In the genomic region with DNA sequence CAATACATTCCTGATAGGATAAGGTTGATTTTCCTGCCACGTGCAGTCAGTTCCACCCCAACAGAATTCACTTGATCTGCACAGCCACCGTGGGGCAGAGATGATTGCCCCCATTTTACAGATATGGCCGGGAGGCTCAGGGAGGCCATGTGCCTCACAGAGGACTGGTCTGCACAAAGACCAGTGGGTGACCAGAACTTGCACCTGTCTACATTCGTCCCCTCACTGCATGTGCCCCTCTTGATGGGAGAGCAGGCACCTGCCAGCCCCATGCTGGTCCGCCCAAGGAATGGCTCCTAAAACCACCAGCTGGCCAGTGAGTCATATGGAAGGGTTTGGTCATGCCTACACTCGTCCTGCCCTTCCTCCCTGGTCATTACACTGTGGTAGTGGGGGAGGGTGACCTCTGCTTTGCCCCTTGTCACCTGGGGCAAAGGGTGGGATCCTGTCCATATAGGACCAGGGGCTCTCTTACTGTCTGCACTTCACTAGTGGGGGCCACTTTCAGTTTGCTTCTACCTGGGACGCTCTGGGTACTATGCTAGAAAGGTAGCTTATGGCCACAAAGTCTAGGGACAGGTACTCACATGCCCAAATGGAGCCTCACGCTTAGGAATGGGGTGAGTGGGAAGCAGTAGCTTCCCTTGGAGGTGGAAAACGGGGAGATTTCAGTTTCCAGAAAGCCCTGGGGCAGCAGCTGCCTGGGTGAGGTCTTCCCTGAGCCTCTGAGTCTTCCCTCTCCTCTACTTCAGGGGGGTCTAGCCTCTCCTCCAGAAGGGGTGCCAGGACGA, we compare ENCODE assay signal across 17 cellular contexts. TPM values are rescaled to one million over a fixed set of nuclear protein-coding genes. Genes with fewer than 3 reads are reported as not detected.
A peak's percentile ranks its signal among the peaks of the same experiment; 100 is the strongest.
DNase-seq lines count a peak whose midpoint lies in the region; ATAC-seq, FAIRE-seq and TF ChIP-seq lines count a peak whose summit lies in the region.
"Had no signal": no experiment of that assay in that cellular context is flagged by ENCODE, and none has a peak within 500 bp of the region (broad histone marks: within the 10 kb centered on the region; RNA-seq: fewer than 3 reads in every experiment).

No MANE protein-coding gene starts in this region.

- H3K27me3 ChIP-seq in H1 (replicated peaks in 1 of 4; ENCODE audit: control insufficient read depth in 3 of 4, extremely low read depth in 1 of 4, insufficient read depth in 3 of 4, low read length in 3 of 4), result 0 out of 7 replicates have a peak, but pooled peaks cover 0 to 3% (median 0%) of the 10 kb centered on the region in 4 experiments
- H3K27me3 ChIP-seq: adrenal gland, BLaER1, right atrium auricular region had no signal

- H3K36me3 Mint-ChIP-seq in activated naive CD4-positive, alpha-beta T cell treated with anti-CD3 and anti-CD28 coated beads, Interleukin-2, amount 10 ng/mL, durations not matched to agents 7 days and 5 days, result peaks cover 59% of the 10 kb centered on the region
- H3K36me3 Mint-ChIP-seq in stimulated activated effector memory CD8-positive, alpha-beta T cell treated with anti-CD3 and anti-CD28 coated beads, Interleukin-12 subunit alpha, Interleukin-12 subunit beta, amount 100 ng/mL, for 72 hours, result peaks cover 58% of the 10 kb centered on the region
- H3K36me3 Mint-ChIP-seq in chondrocyte (ENCODE audit: low read depth), result peaks cover 2% of the 10 kb centered on the region

- no peak overlapping the region; the same call in 1 of the 2 replicates for H4K8ac ChIP-seq in H1 (ENCODE audit: extremely low read depth, insufficient read depth, low read length)

- no peak for TF ChIP-seq RAD21 in H1 (IDR thresholded peaks at IDR 0.05 in 1 of 2, conservative IDR thresholded peaks at IDR 0.05 in 1 of 2; ENCODE audit: low read depth in 2 of 2, low read length in 2 of 2)

- H2BK120ac ChIP-seq in H1 (replicated peaks; ENCODE audit: low read depth, low read length), result no peak overlapping the region

- TF ChIP-seq EP300 in H1 (IDR thresholded peaks at IDR 0.05; ENCODE audit: borderline replicate concordance in 1 of 2, low read depth in 2 of 2, low read length in 2 of 2), result no peak

- no peak for DNase-seq in activated naive CD4-positive, alpha-beta T cell treated with anti-CD3 and anti-CD28 coated beads, Interleukin-2, amount 10 ng/mL, durations not matched to agents 7 days and 5 days
- no peak for DNase-seq in activated naive CD4-positive, alpha-beta T cell (lab: John Stamatoyannopoulos, UW)
- DNase-seq in M059J (ENCODE audit: low read depth) (peak; percentile 58), H1 (ENCODE audit: low read depth in 1 of 2, low spot score in 2 of 2) (no peak), GM10248 (ENCODE audit: extremely low spot score) (no peak), lower leg skin (ENCODE audit: low spot score in 2 of 2) (no peak), chondrocyte (ENCODE audit: low spot score) (no peak)
- no peak for DNase-seq in stimulated activated effector memory CD8-positive, alpha-beta T cell treated with anti-CD3 and anti-CD28 coated beads, Interleukin-12 subunit alpha, Interleukin-12 subunit beta, amount 100 ng/mL, for 72 hours (ENCODE audit: low spot score in 2 of 2)
- DNase-seq: adrenal gland, dermis blood vessel endothelial cell, islet precursor cell, Kasumi-1, substantia nigra had no signal

- CTCF ChIA-PET in activated naive CD4-positive, alpha-beta T cell treated with anti-CD3 and anti-CD28 coated beads, Interleukin-2, amount 10 ng/mL, durations not matched to agents 7 days and 5 days (lab: Charles Lee), result interaction anchor here (0.7 to 0.9 kb wide), 2 partner anchors 11 to 12 kb away, joined by 3 read pairs; no protein-coding TSS in a partner anchor
- CTCF ChIA-PET in H1 (lab: Charles Lee; ENCODE audit: partially characterized antibody) (interaction anchor here (0.6 to 11.2 kb wide), 4 partner anchors 9 to 298 kb away, joined by 3 to 141 read pairs (median 3); partner anchors contain the start of gene RRM2), GM10248 (lab: Yijun Ruan, JAX) (interaction anchor here (1.6 to 5.7 kb wide), 2 partner anchors 12 to 298 kb away, joined by 4 to 31 read pairs; no protein-coding TSS in a partner anchor)

- H3K56ac ChIP-seq in H1 (replicated peaks; ENCODE audit: insufficient read length, low read depth, low read length), result no peak overlapping the region

- H3K14ac ChIP-seq in H1 (ENCODE audit: insufficient read length), result no peak overlapping the region

- TF ChIP-seq CTCF in H1 (IDR thresholded peaks at IDR 0.05; ENCODE audit: control extremely low read depth in 1 of 3, insufficient read depth in 1 of 3, low read depth in 1 of 3, low read length in 3 of 3) (no peak), GM10248 (IDR thresholded peaks at IDR 0.05; ENCODE audit: control extremely low read depth, extremely low read depth, low read depth, missing control alignments) (no peak), lower leg skin (IDR thresholded peaks at IDR 0.05) (no peak), chondrocyte (IDR thresholded peaks at IDR 0.05) (no peak)

- H3K27ac ChIP-seq in H1 (ENCODE audit: low read depth, low read length), result no peak overlapping the region
- H3K27ac ChIP-seq: adrenal gland, BLaER1, gastroesophageal sphincter, right atrium auricular region had no signal

- 80% methylated on average over 9 of the region's 10 CpGs; no CpG with 5 or more reads in 1 of the 2 experiments for WGBS in H1 (ENCODE audit: extremely low coverage in 1 of 2, insufficient coverage in 1 of 2, insufficient read length in 1 of 2, insufficient replicate concordance in 2 of 2, low coverage in 1 of 2, low lambda C conversion rate in 2 of 2, missing lambda C conversion rate in 1 of 2), 2 experiments
- WGBS in lower leg skin, 2 donors, result 86 to 88% methylated on average over 10 of the region's 10 CpGs

- H4K20me1 ChIP-seq in H1 (replicated peaks in 1 of 2; ENCODE audit: control insufficient read depth in 1 of 2, insufficient read depth in 2 of 2, low read length in 2 of 2), result peaks cover 9 to 10% of the 10 kb centered on the region in 2 experiments

- no peaks in the 10 kb centered on the region for H3K9me3 Mint-ChIP-seq in activated naive CD4-positive, alpha-beta T cell treated with anti-CD3 and anti-CD28 coated beads, Interleukin-2, amount 10 ng/mL, durations not matched to agents 7 days and 5 days
- H3K9me3 Mint-ChIP-seq in stimulated activated effector memory CD8-positive, alpha-beta T cell treated with anti-CD3 and anti-CD28 coated beads, Interleukin-12 subunit alpha, Interleukin-12 subunit beta, amount 100 ng/mL, for 72 hours, result no peaks in the 10 kb centered on the region
- no peaks in the 10 kb centered on the region for H3K9me3 Mint-ChIP-seq in chondrocyte (ENCODE audit: low read depth)
- H3K9me3 Mint-ChIP-seq: T-helper 1 cell treated with Interleukin-12 subunit alpha and Interleukin-12 subunit beta and Interleukin-4 antibody, amounts not matched to agents 30 μg/mL and 1 μg/mL, for 36 hours had no signal

- H3K27me3 Mint-ChIP-seq in activated naive CD4-positive, alpha-beta T cell treated with anti-CD3 and anti-CD28 coated beads, Interleukin-2, amount 10 ng/mL, durations not matched to agents 7 days and 5 days, result no peaks in the 10 kb centered on the region
- no peaks in the 10 kb centered on the region for H3K27me3 Mint-ChIP-seq in chondrocyte (ENCODE audit: low read depth)

- H2AK5ac ChIP-seq in H1 (ENCODE audit: low read depth, low read length), result no peak overlapping the region

- POLR2A ChIA-PET in H1 (lab: Charles Lee; ENCODE audit: partially characterized antibody), result interaction anchor here (0.6 to 8.5 kb wide), 6 partner anchors 12 to 313 kb away, joined by 3 to 87 read pairs (median 4); partner anchors contain the start of gene RRM2
- POLR2A ChIA-PET in GM10248 (lab: Yijun Ruan, JAX), result no interaction called here

- H2BK15ac ChIP-seq in H1 (ENCODE audit: low read length), result no peak overlapping the region

- peaks cover 56% of the 10 kb centered on the region for H3K4me1 Mint-ChIP-seq in activated naive CD4-positive, alpha-beta T cell treated with anti-CD3 and anti-CD28 coated beads, Interleukin-2, amount 10 ng/mL, durations not matched to agents 7 days and 5 days
- peaks cover 18% of the 10 kb centered on the region for H3K4me1 Mint-ChIP-seq in stimulated activated effector memory CD8-positive, alpha-beta T cell treated with anti-CD3 and anti-CD28 coated beads, Interleukin-12 subunit alpha, Interleukin-12 subunit beta, amount 100 ng/mL, for 72 hours
- H3K4me1 Mint-ChIP-seq in chondrocyte (ENCODE audit: low read depth), result no peaks in the 10 kb centered on the region

- H2AFZ ChIP-seq in H1 (ENCODE audit: low read length), result no peak overlapping the region

- H3K18ac ChIP-seq in H1 (ENCODE audit: extremely low read depth, low read length), result no peak overlapping the region; the same call in 1 of the 2 replicates

- no peaks in the 10 kb centered on the region; a peak in 1 of 4 replicates for H3K79me2 ChIP-seq in H1 (ENCODE audit: control insufficient read depth in 1 of 2, insufficient read depth in 2 of 2, low read length in 2 of 2)

- peaks cover 2 to 10% (median 5%) of the 10 kb centered on the region in 4 experiments; a peak in 5 of 7 replicates for H3K4me1 ChIP-seq in H1 (replicated peaks in 1 of 4; ENCODE audit: control insufficient read depth in 3 of 4, insufficient read depth in 4 of 4, low read length in 3 of 4)
- H3K4me1 ChIP-seq: adrenal gland, gastroesophageal sphincter, right atrium auricular region had no signal

- peak overlapping the region; percentile 50; the same call in 1 of the 2 replicates for H2BK12ac ChIP-seq in H1 (ENCODE audit: low read depth, low read length)

- no peak overlapping the region for H3K4me2 ChIP-seq in H1 (ENCODE audit: insufficient read depth in 1 of 2, low read depth in 2 of 2, low read length in 2 of 2)
- H3K4me2 ChIP-seq: BLaER1 had no signal

- H3K9me3 ChIP-seq in H1 (ENCODE audit: insufficient read depth in 2 of 2, low read depth in 1 of 2, low read length in 1 of 2), result no peaks in the 10 kb centered on the region
- H3K9me3 ChIP-seq: adrenal gland, BLaER1, gastroesophageal sphincter, right atrium auricular region had no signal

- H3K27ac Mint-ChIP-seq in activated naive CD4-positive, alpha-beta T cell treated with anti-CD3 and anti-CD28 coated beads, Interleukin-2, amount 10 ng/mL, durations not matched to agents 7 days and 5 days, result peak overlapping the region; percentile 50
- H3K27ac Mint-ChIP-seq in stimulated activated effector memory CD8-positive, alpha-beta T cell treated with anti-CD3 and anti-CD28 coated beads, Interleukin-12 subunit alpha, Interleukin-12 subunit beta, amount 100 ng/mL, for 72 hours, result no peak overlapping the region
- H3K27ac Mint-ChIP-seq in chondrocyte (ENCODE audit: unreplicated experiment), result no peak overlapping the region
- H3K27ac Mint-ChIP-seq: T-helper 1 cell treated with Interleukin-12 subunit alpha and Interleukin-12 subunit beta and Interleukin-4 antibody, amounts not matched to agents 30 μg/mL and 1 μg/mL, for 36 hours had no signal

- peak overlapping the region; percentile 15 for H2BK5ac ChIP-seq in H1 (ENCODE audit: low read depth, low read length)

- no peaks in the 10 kb centered on the region; the same call in 1 of the 2 replicates for H3K79me1 ChIP-seq in H1 (ENCODE audit: low read depth, low read length)

- TF ChIP-seq POLR2A in H1 (IDR thresholded peaks at IDR 0.05; ENCODE audit: control extremely low read depth in 1 of 2, low read depth in 2 of 2, low read length in 2 of 2) (no peak), lower leg skin (IDR thresholded peaks at IDR 0.05) (no peak)

- intact Hi-C loops in lower leg skin (cut with DNase I; ENCODE audit: low total_unique reads), result no loop called here

- no peak overlapping the region for H3K4me3 Mint-ChIP-seq in activated naive CD4-positive, alpha-beta T cell treated with anti-CD3 and anti-CD28 coated beads, Interleukin-2, amount 10 ng/mL, durations not matched to agents 7 days and 5 days
- H3K4me3 Mint-ChIP-seq in stimulated activated effector memory CD8-positive, alpha-beta T cell treated with anti-CD3 and anti-CD28 coated beads, Interleukin-12 subunit alpha, Interleukin-12 subunit beta, amount 100 ng/mL, for 72 hours, result no peak overlapping the region
- H3K4me3 Mint-ChIP-seq in chondrocyte (ENCODE audit: unreplicated experiment), result no peak overlapping the region
- H3K4me3 Mint-ChIP-seq: T-helper 1 cell treated with Interleukin-12 subunit alpha and Interleukin-12 subunit beta and Interleukin-4 antibody, amounts not matched to agents 30 μg/mL and 1 μg/mL, for 36 hours had no signal

- ATAC-seq in stimulated activated effector memory CD8-positive, alpha-beta T cell treated with anti-CD3 and anti-CD28 coated beads, Interleukin-12 subunit alpha, Interleukin-12 subunit beta, amount 100 ng/mL, for 72 hours, result peak; percentile 14
- ATAC-seq: gastroesophageal sphincter had no signal

- FAIRE-seq in H1 (lab: Jason Lieb, UNC), result no peak

- no peak overlapping the region; a peak in 2 of 7 replicates for H3K9ac ChIP-seq in H1 (replicated peaks in 1 of 4; ENCODE audit: extremely low read depth in 1 of 4, low read depth in 3 of 4, low read length in 3 of 4)
- H3K9ac ChIP-seq: BLaER1 had no signal

- H3K23ac ChIP-seq in H1 (ENCODE audit: insufficient read length), result no peak overlapping the region

- no peak overlapping the region for H4K5ac ChIP-seq in H1 (ENCODE audit: insufficient read length, low read depth, low read length)

- no peak overlapping the region for H2BK20ac ChIP-seq in H1 (ENCODE audit: low read length)

- H3K4me3 ChIP-seq in H1 (ENCODE audit: extremely low read depth in 1 of 4, insufficient read depth in 2 of 4, low read depth in 3 of 4, low read length in 4 of 4) (no peak overlapping the region), lower leg skin (ENCODE audit: low read depth, poor library complexity, severe bottlenecking) (no peak overlapping the region)
- H3K4me3 ChIP-seq: adrenal gland, BLaER1, gastroesophageal sphincter, right atrium auricular region had no signal

- H3K4ac ChIP-seq in H1 (replicated peaks; ENCODE audit: insufficient read length, low read depth, low read length), result no peak overlapping the region

- peaks cover 0 to 14% (median 3%) of the 10 kb centered on the region in 4 experiments; a peak in 3 of 8 replicates for H3K36me3 ChIP-seq in H1 (ENCODE audit: control insufficient read depth in 2 of 4, insufficient read depth in 4 of 4, low read length in 3 of 4)
- H3K36me3 ChIP-seq: adrenal gland, gastroesophageal sphincter, right atrium auricular region had no signal

- H4K91ac ChIP-seq in H1 (replicated peaks; ENCODE audit: insufficient read length, low read length), result no peak overlapping the region

- no peaks in the 10 kb centered on the region for H3K23me2 ChIP-seq in H1 (ENCODE audit: low read depth, low read length)

RNA-seq across cellular contexts. Expression of gene RRM2, which starts 14.7 kb away (rescaled TPM):
- total RNA-seq in M059J (2014; rRNA removed; shearing (Covaris generic)), result 110 and 170 TPM in 2 replicates
- 215 and 228 TPM in 2 replicates for total RNA-seq in H1 (2021; fragmentation: NEBNext Ultra II Directional; extraction: Animal tissue kit (Norgen Biotek cat#: 25700))
- polyA plus RNA-seq in H1 (2011; rRNA removed), result 37.7 and 58.8 TPM in 2 replicates
- 42.1 TPM for polyA plus RNA-seq in H1 (2011; cell fraction: cytosol; rRNA removed)
- polyA plus RNA-seq in H1 (2011; cell fraction: nucleus; rRNA removed), result 79.0 TPM
- 130 to 156 TPM (median 139 TPM) in 4 replicates for polyA plus RNA-seq in H1 (2012, experiment 1 of 2)
- 24.6 TPM for polyA plus RNA-seq in H1 (2012, experiment 2 of 2)
- polyA plus RNA-seq in H1 (2013, experiment 1 of 2), result 102 TPM
- polyA plus RNA-seq in H1 (2013, experiment 2 of 2), result 111 TPM
- 50.6 and 53.5 TPM in 2 replicates for polyA minus RNA-seq in H1 (2011; rRNA and poly(A)+ RNA removed)
- polyA minus RNA-seq in H1 (2011; cell fraction: cytosol; rRNA and poly(A)+ RNA removed), result 104 TPM
- 131 TPM for polyA minus RNA-seq in H1 (2011; cell fraction: nucleus; rRNA and poly(A)+ RNA removed)
- total RNA-seq in lower leg skin (1 to 10 TPM in 3 of 4 donors, under 1 TPM in 1; 0.99 to 9.5 (median 1.8) TPM), chondrocyte (25.7 to 48.3 TPM (median 26.0 TPM) in 3 replicates)

RNA-seq across cellular contexts. Expression of gene CYS1, which starts 57.0 kb away (rescaled TPM):
- total RNA-seq in M059J (2014; rRNA removed; shearing (Covaris generic)), result 0.10 and 0.79 TPM in 2 replicates
- 0.13 and 0.25 TPM in 2 replicates for total RNA-seq in H1 (2021; fragmentation: NEBNext Ultra II Directional; extraction: Animal tissue kit (Norgen Biotek cat#: 25700))
- polyA plus RNA-seq in H1 (2011; rRNA removed), result 0.09 and 0.57 TPM in 2 replicates
- 0.32 TPM for polyA plus RNA-seq in H1 (2011; cell fraction: cytosol; rRNA removed)
- 0.47 TPM for polyA plus RNA-seq in H1 (2011; cell fraction: nucleus; rRNA removed)
- polyA plus RNA-seq in H1 (2012, experiment 1 of 2), result 0.16 to 0.46 TPM (median 0.30 TPM) in 4 replicates
- polyA plus RNA-seq in H1 (2012, experiment 2 of 2), result 0.17 TPM
- 0.59 TPM for polyA plus RNA-seq in H1 (2013, experiment 1 of 2)
- polyA plus RNA-seq in H1 (2013, experiment 2 of 2), result 0.28 TPM
- polyA minus RNA-seq in H1 (2011; rRNA and poly(A)+ RNA removed), result 0.05 and 0.19 TPM in 2 replicates
- not detected for polyA minus RNA-seq in H1 (2011; cell fraction: cytosol; rRNA and poly(A)+ RNA removed)
- not detected for polyA minus RNA-seq in H1 (2011; cell fraction: nucleus; rRNA and poly(A)+ RNA removed)
- total RNA-seq in lower leg skin (under 1 TPM in 3 of 4 donors, not detected in 1; 0.25 to 0.98 (median 0.62) TPM), chondrocyte (4.9 to 7.0 TPM (median 5.4 TPM) in 3 replicates)
